Comparison of ENCODE assay signal across 8 cellular contexts in genomic region chr15:70362911-70363310, GRCh38.
DNase-seq lines count a peak whose midpoint lies in the region; ATAC-seq and TF ChIP-seq lines count a peak whose summit lies in the region.

No MANE protein-coding gene starts in this region.

- no peaks in the 10 kb centered on the region for H3K9me3 Mint-ChIP-seq in activated CD4-positive, alpha-beta T cell treated with anti-CD3 and anti-CD28 coated beads, Interleukin-2, amount 10 ng/mL, durations not matched to agents 7 days and 5 days

- no peak overlapping the region for H3K4me3 ChIP-seq in Loucy (ENCODE audit: low read length, poor library complexity, severe bottlenecking)

- POLR2A ChIA-PET in activated CD4-positive, alpha-beta T cell treated with anti-CD3 and anti-CD28 coated beads, Interleukin-2, amount 10 ng/mL, durations not matched to agents 7 days and 5 days (lab: Charles Lee): interaction anchor here (0.7 kb wide), 2 partner anchors 14 to 281 kb away, joined by 3 to 4 read pairs; no protein-coding TSS in a partner anchor

- ATAC-seq in HG02571 (IDR thresholded peaks at IDR 0.05; ENCODE audit: unreplicated experiment) (no peak), HG03432 (IDR thresholded peaks at IDR 0.05; ENCODE audit: unreplicated experiment) (no peak)

- H3K27me3 Mint-ChIP-seq in activated CD4-positive, alpha-beta T cell treated with anti-CD3 and anti-CD28 coated beads, Interleukin-2, amount 10 ng/mL, durations not matched to agents 7 days and 5 days: peaks cover 33% of the 10 kb centered on the region

- H3K9me2 ChIP-seq in Loucy (replicated peaks; ENCODE audit: low read depth, low read length): no peaks in the 10 kb centered on the region

- no peak overlapping the region for H2AFZ ChIP-seq in Loucy (ENCODE audit: low read length)

- DNase-seq in DMS53 (lab: John Stamatoyannopoulos, UW) (peak; percentile 85), cerebellum (ENCODE audit: low spot score) (peak; percentile 16), medulla oblongata (ENCODE audit: extremely low spot score) (peak; percentile 37), RKO (ENCODE audit: low spot score) (no peak)
- DNase-seq in activated CD4-positive, alpha-beta T cell treated with anti-CD3 and anti-CD28 coated beads, Interleukin-2, amount 10 ng/mL, durations not matched to agents 7 days and 5 days: no peak

- no peaks in the 10 kb centered on the region for H3K9me3 ChIP-seq in Loucy (ENCODE audit: insufficient read depth, low read depth, low read length)

- no peaks in the 10 kb centered on the region for H3K4me1 Mint-ChIP-seq in activated CD4-positive, alpha-beta T cell treated with anti-CD3 and anti-CD28 coated beads, Interleukin-2, amount 10 ng/mL, durations not matched to agents 7 days and 5 days

- H3F3A ChIP-seq in Loucy (ENCODE audit: low read depth): no peaks in the 10 kb centered on the region

- no peaks in the 10 kb centered on the region for H3K79me2 ChIP-seq in Loucy (ENCODE audit: insufficient read depth, low read length)

- no peak overlapping the region for H3K4me3 Mint-ChIP-seq in activated CD4-positive, alpha-beta T cell treated with anti-CD3 and anti-CD28 coated beads, Interleukin-2, amount 10 ng/mL, durations not matched to agents 7 days and 5 days

- peak; percentile 60 for TF ChIP-seq CTCF in Loucy (conservative IDR thresholded peaks at IDR 0.05; ENCODE audit: low read length)

- no peaks in the 10 kb centered on the region for H4K20me1 ChIP-seq in Loucy (ENCODE audit: insufficient read depth, low read length, poor library complexity, severe bottlenecking)

- CTCF ChIA-PET in activated CD4-positive, alpha-beta T cell treated with anti-CD3 and anti-CD28 coated beads, Interleukin-2, amount 10 ng/mL, durations not matched to agents 7 days and 5 days (lab: Charles Lee): interaction anchor here (0.6 kb wide), 1 partner anchor 34 kb away, joined by 3 read pairs; no protein-coding TSS in a partner anchor

- no peak overlapping the region for H3K27ac Mint-ChIP-seq in activated CD4-positive, alpha-beta T cell treated with anti-CD3 and anti-CD28 coated beads, Interleukin-2, amount 10 ng/mL, durations not matched to agents 7 days and 5 days

- no peak overlapping the region for H3K4me2 ChIP-seq in Loucy (ENCODE audit: low read depth, low read length, poor library complexity, severe bottlenecking)

- H3K9ac ChIP-seq in Loucy (ENCODE audit: low read depth, low read length, poor library complexity, severe bottlenecking): no peak overlapping the region

- H3K27me3 ChIP-seq in Loucy (ENCODE audit: insufficient read depth, low read length, poor library complexity, severe bottlenecking): no peaks in the 10 kb centered on the region

- no peaks in the 10 kb centered on the region for H3K36me3 ChIP-seq in Loucy (ENCODE audit: insufficient read depth, low read length)

- peaks cover under 1% of the 10 kb centered on the region for H3K4me1 ChIP-seq in Loucy (ENCODE audit: insufficient read depth, low read length, poor library complexity, severe bottlenecking)

- no peaks in the 10 kb centered on the region for H3K36me3 Mint-ChIP-seq in activated CD4-positive, alpha-beta T cell treated with anti-CD3 and anti-CD28 coated beads, Interleukin-2, amount 10 ng/mL, durations not matched to agents 7 days and 5 days (ENCODE audit: low read depth)

Comparison
In these comparisons a context has a peak if more than half of its experiments do, and no peak if none do; other contexts are left out.
1. DNase-seq: peak in DMS53 (single experiment), cerebellum (single experiment) and medulla oblongata (single experiment); none in activated CD4-positive, alpha-beta T cell treated with anti-CD3 and anti-CD28 coated beads, Interleukin-2, amount 10 ng/mL, durations not matched to agents 7 days and 5 days (single experiment) and RKO (single experiment).